Comparison of ENCODE assay signal across 1 cellular context in genomic region chr17:43545383-43545632, GRCh38.
TF ChIP-seq lines count a peak whose summit lies in the region.

No MANE protein-coding gene starts in this region.

TF ChIP-seq in GM23338, 12 proteins besides CTCF, POLR2A, EP300 and RAD21 (continued from another document):
- TF ChIP-seq, protein P1, sequence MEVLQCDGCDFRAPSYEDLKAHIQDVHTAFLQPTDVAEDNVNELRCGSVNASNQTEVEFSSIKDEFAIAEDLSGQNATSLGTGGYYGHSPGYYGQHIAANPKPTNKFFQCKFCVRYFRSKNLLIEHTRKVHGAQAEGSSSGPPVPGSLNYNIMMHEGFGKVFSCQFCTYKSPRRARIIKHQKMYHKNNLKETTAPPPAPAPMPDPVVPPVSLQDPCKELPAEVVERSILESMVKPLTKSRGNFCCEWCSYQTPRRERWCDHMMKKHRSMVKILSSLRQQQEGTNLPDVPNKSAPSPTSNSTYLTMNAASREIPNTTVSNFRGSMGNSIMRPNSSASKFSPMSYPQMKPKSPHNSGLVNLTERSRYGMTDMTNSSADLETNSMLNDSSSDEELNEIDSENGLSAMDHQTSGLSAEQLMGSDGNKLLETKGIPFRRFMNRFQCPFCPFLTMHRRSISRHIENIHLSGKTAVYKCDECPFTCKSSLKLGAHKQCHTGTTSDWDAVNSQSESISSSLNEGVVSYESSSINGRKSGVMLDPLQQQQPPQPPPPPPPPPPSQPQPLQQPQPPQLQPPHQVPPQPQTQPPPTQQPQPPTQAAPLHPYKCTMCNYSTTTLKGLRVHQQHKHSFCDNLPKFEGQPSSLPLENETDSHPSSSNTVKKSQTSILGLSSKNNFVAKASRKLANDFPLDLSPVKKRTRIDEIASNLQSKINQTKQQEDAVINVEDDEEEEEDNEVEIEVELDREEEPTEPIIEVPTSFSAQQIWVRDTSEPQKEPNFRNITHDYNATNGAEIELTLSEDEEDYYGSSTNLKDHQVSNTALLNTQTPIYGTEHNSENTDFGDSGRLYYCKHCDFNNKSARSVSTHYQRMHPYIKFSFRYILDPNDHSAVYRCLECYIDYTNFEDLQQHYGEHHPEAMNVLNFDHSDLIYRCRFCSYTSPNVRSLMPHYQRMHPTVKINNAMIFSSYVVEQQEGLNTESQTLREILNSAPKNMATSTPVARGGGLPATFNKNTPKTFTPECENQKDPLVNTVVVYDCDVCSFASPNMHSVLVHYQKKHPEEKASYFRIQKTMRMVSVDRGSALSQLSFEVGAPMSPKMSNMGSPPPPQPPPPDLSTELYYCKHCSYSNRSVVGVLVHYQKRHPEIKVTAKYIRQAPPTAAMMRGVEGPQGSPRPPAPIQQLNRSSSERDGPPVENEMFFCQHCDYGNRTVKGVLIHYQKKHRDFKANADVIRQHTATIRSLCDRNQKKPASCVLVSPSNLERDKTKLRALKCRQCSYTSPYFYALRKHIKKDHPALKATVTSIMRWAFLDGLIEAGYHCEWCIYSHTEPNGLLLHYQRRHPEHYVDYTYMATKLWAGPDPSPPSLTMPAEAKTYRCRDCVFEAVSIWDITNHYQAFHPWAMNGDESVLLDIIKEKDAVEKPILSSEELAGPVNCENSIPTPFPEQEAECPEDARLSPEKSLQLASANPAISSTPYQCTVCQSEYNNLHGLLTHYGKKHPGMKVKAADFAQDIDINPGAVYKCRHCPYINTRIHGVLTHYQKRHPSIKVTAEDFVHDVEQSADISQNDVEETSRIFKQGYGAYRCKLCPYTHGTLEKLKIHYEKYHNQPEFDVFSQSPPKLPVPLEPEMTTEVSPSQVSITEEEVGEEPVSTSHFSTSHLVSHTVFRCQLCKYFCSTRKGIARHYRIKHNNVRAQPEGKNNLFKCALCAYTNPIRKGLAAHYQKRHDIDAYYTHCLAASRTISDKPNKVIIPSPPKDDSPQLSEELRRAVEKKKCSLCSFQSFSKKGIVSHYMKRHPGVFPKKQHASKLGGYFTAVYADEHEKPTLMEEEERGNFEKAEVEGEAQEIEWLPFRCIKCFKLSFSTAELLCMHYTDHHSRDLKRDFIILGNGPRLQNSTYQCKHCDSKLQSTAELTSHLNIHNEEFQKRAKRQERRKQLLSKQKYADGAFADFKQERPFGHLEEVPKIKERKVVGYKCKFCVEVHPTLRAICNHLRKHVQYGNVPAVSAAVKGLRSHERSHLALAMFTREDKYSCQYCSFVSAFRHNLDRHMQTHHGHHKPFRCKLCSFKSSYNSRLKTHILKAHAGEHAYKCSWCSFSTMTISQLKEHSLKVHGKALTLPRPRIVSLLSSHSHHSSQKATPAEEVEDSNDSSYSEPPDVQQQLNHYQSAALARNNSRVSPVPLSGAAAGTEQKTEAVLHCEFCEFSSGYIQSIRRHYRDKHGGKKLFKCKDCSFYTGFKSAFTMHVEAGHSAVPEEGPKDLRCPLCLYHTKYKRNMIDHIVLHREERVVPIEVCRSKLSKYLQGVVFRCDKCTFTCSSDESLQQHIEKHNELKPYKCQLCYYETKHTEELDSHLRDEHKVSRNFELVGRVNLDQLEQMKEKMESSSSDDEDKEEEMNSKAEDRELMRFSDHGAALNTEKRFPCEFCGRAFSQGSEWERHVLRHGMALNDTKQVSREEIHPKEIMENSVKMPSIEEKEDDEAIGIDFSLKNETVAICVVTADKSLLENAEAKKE (CRISPR knock-in tag; IDR thresholded peaks at IDR 0.05), result no peak
